9 cellular contexts compared by ENCODE assay signal in genomic region chr2:30240162-30240696, GRCh38. TPM values are rescaled to one million over a fixed set of nuclear protein-coding genes. Genes with fewer than 3 reads are reported as not detected.
DNase-seq lines count a peak whose midpoint lies in the region; ATAC-seq and TF ChIP-seq lines count a peak whose summit lies in the region.
"Had no signal": no experiment of that assay in that cellular context is flagged by ENCODE, and none has a peak within 500 bp of the region (broad histone marks: within the 10 kb centered on the region; RNA-seq: fewer than 3 reads in every experiment).

No MANE protein-coding gene starts in this region.

- no peak overlapping the region for H2BK120ac ChIP-seq in IMR-90 (ENCODE audit: low read depth, low read length)

- no peak overlapping the region; the same call in 1 of the 2 replicates for H3K18ac ChIP-seq in IMR-90 (ENCODE audit: low read depth, low read length)

- peaks cover 70% of the 10 kb centered on the region for H3K79me2 ChIP-seq in hepatocyte

- peak overlapping the region; percentile 16; the same call in 1 of the 2 replicates for H4K5ac ChIP-seq in IMR-90 (ENCODE audit: low read depth, low read length)

- no peak overlapping the region for H2BK15ac ChIP-seq in IMR-90 (ENCODE audit: low read depth, low read length)

- DNase-seq in IMR-90: no peak
- no peak for DNase-seq in activated naive CD8-positive, alpha-beta T cell treated with anti-CD3 and anti-CD28 coated beads for 36 hours
- DNase-seq in hepatocyte (ENCODE audit: low spot score): no peak
- DNase-seq in spleen: no peak
- no peak for DNase-seq in NOMO-1 treated with DMSO at 0.1 percent for 48 hours (lab: John Stamatoyannopoulos, UW; ENCODE audit: unreplicated experiment)
- no peak for DNase-seq in NCI-H2107 (lab: John Stamatoyannopoulos, UW)
- DNase-seq in DMS 273 (lab: John Stamatoyannopoulos, UW; ENCODE audit: unreplicated experiment): no peak
- DNase-seq: activated CD4-positive, alpha-beta T cell treated with anti-CD3 and anti-CD28 coated beads for 4 hours had no signal

- dilution Hi-C loops in IMR-90 (cut with HindIII; ENCODE audit: low sequenced_read_pairs, unreplicated experiment): no loop called here

- H3K9me3 ChIP-seq in IMR-90 (ENCODE audit: control insufficient read depth, insufficient read depth, low read length): no peaks in the 10 kb centered on the region
- no peaks in the 10 kb centered on the region for H3K9me3 ChIP-seq in hepatocyte (ENCODE audit: low read depth)
- no peaks in the 10 kb centered on the region for H3K9me3 ChIP-seq in spleen

- no peak overlapping the region for H3K56ac ChIP-seq in IMR-90 (ENCODE audit: extremely low read depth, insufficient read depth, low read length)

- peak overlapping the region; percentile 20 for H3K9ac ChIP-seq in IMR-90 (ENCODE audit: low read depth, low read length)

- POLR2A ChIA-PET in IMR-90 (lab: Charles Lee; ENCODE audit: unreplicated experiment): interaction anchor here (0.8 to 1.5 kb wide), 2 partner anchors 53 to 76 kb away, joined by 3 read pairs; no protein-coding TSS in a partner anchor

- H3K4me1 ChIP-seq in IMR-90 (ENCODE audit: control insufficient read depth, insufficient read depth, low read length) (peaks cover 48% of the 10 kb centered on the region), hepatocyte (ENCODE audit: insufficient read depth) (peaks cover 5% of the 10 kb centered on the region), spleen (peaks cover 70 to 100% (median 95%) of the 10 kb centered on the region in 6 donors)

- no peak overlapping the region for H3K23ac ChIP-seq in IMR-90 (ENCODE audit: low read depth, low read length)

- peak overlapping the region; percentile 52 for H3K4me3 Mint-ChIP-seq in activated naive CD8-positive, alpha-beta T cell treated with anti-CD3 and anti-CD28 coated beads for 36 hours

- TF ChIP-seq RAD21 in IMR-90 (IDR thresholded peaks at IDR 0.05; ENCODE audit: low read length): no peak

- no peaks in the 10 kb centered on the region for H3K27me3 Mint-ChIP-seq in activated naive CD8-positive, alpha-beta T cell treated with anti-CD3 and anti-CD28 coated beads for 36 hours

- H4K20me1 ChIP-seq in IMR-90 (ENCODE audit: insufficient read depth, low read length) (peaks cover 89% of the 10 kb centered on the region), hepatocyte (ENCODE audit: insufficient read depth, poor library complexity, severe bottlenecking) (peaks cover 14% of the 10 kb centered on the region)

- no TSS peak for BruUV-seq in IMR-90 (replicated peaks; lab: Mats Ljungman, UMichigan)

- peaks cover 72% of the 10 kb centered on the region for H3K36me3 Mint-ChIP-seq in activated naive CD8-positive, alpha-beta T cell treated with anti-CD3 and anti-CD28 coated beads for 36 hours

- H4K8ac ChIP-seq in IMR-90 (ENCODE audit: low read depth in 2 of 2, low read length in 2 of 2): peak overlapping the region in 1 of 2 experiments; percentile 36; a peak in 2 of 4 replicates

- peaks cover 6% of the 10 kb centered on the region for H3K9me3 Mint-ChIP-seq in activated naive CD8-positive, alpha-beta T cell treated with anti-CD3 and anti-CD28 coated beads for 36 hours

- H3K79me1 ChIP-seq in IMR-90 (ENCODE audit: low read depth in 1 of 2, low read length in 2 of 2): peaks cover 4 to 81% of the 10 kb centered on the region in 2 experiments; a peak in 2 of 4 replicates

- intact Hi-C loops in IMR-90 (cut with micrococcal nuclease): loop anchor here (2.0 to 5.0 kb wide), 2 partner anchors 53 to 237 kb away; no protein-coding TSS in a partner anchor
- intact Hi-C loops in spleen (cut with DNase I; ENCODE audit: low total_unique reads): loop anchor here (10.0 kb wide), 1 partner anchor 205 kb away; the partner anchor contains the start of gene LCLAT1

- in situ Hi-C loops in IMR-90 (cut with MboI; ENCODE audit: low sequenced_read_pairs): no loop called here

- H2BK5ac ChIP-seq in IMR-90 (ENCODE audit: low read depth, low read length, poor library complexity, severe bottlenecking): peak overlapping the region; percentile 82

- CTCF ChIA-PET in IMR-90 (lab: Yijun Ruan, JAX): interaction anchor here (0.9 to 1.8 kb wide), 4 partner anchors 10 to 32 kb away, joined by 3 to 9 read pairs (median 4); no protein-coding TSS in a partner anchor

- no peak for TF ChIP-seq CTCF in IMR-90 (conservative IDR thresholded peaks at IDR 0.05; ENCODE audit: low read depth, low read length)
- TF ChIP-seq CTCF in hepatocyte (IDR thresholded peaks at IDR 0.05; ENCODE audit: poor library complexity): no peak
- TF ChIP-seq CTCF in spleen (IDR thresholded peaks at IDR 0.05 in 8 of 11, conservative IDR thresholded peaks at IDR 0.05 in 3 of 11): no peak

- peak overlapping the region; percentile 63; the same call in 1 of the 2 replicates for H3K27ac ChIP-seq in IMR-90 (ENCODE audit: insufficient read depth, low read length)
- peak overlapping the region; percentile 58 for H3K27ac ChIP-seq in hepatocyte
- H3K27ac ChIP-seq in spleen: peak overlapping the region in 7 of 8 donors; percentile 41 to 98 (median 71)

- peak overlapping the region; percentile 51 for H3K4me2 ChIP-seq in IMR-90 (ENCODE audit: low read depth, low read length)
- H3K4me2 ChIP-seq in hepatocyte: peak overlapping the region; percentile 37

- H3K9me2 ChIP-seq in hepatocyte (replicated peaks; ENCODE audit: insufficient read depth): no peaks in the 10 kb centered on the region

- H2AFZ ChIP-seq in IMR-90 (replicated peaks; ENCODE audit: low read length, poor library complexity) (peak overlapping the region; percentile 35), hepatocyte (no peak overlapping the region)

- peak; percentile 3; the same call in 1 of the 2 replicates for ATAC-seq in IMR-90 (ENCODE audit: low read depth)
- ATAC-seq in HG03521 (IDR thresholded peaks at IDR 0.05; ENCODE audit: unreplicated experiment): no peak

- peak overlapping the region; percentile 1; the same call in 1 of the 2 replicates for H3K4me3 ChIP-seq in IMR-90 (ENCODE audit: insufficient read depth, low read depth, low read length)
- no peak overlapping the region for H3K4me3 ChIP-seq in hepatocyte
- H3K4me3 ChIP-seq in spleen: peak overlapping the region in 1 of 8 donors; percentile 24

- H2AK9ac ChIP-seq in IMR-90 (replicated peaks; ENCODE audit: low read depth, low read length, poor library complexity): peak overlapping the region; percentile 31

- H3K36me3 ChIP-seq in IMR-90 (ENCODE audit: control insufficient read depth, insufficient read depth, low read length) (peaks cover 80% of the 10 kb centered on the region), hepatocyte (replicated peaks; ENCODE audit: insufficient read depth, low read depth) (peaks cover 4% of the 10 kb centered on the region), spleen (peaks cover 0 to 96% (median 47%) of the 10 kb centered on the region in 6 donors)

- H4K91ac ChIP-seq in IMR-90 (ENCODE audit: insufficient read depth, low read depth, low read length): no peak overlapping the region

- peak overlapping the region; percentile 94 for H3K27ac Mint-ChIP-seq in activated naive CD8-positive, alpha-beta T cell treated with anti-CD3 and anti-CD28 coated beads for 36 hours

- H3K9me1 ChIP-seq in IMR-90 (ENCODE audit: insufficient read depth, low read length): peaks cover 49% of the 10 kb centered on the region

- no peaks in the 10 kb centered on the region for H3K27me3 ChIP-seq in IMR-90 (ENCODE audit: control insufficient read depth, insufficient read depth, low read length)
- no peaks in the 10 kb centered on the region for H3K27me3 ChIP-seq in hepatocyte
- no peaks in the 10 kb centered on the region for H3K27me3 ChIP-seq in spleen (replicated peaks in 1 of 7)

- TF ChIP-seq POLR2A in IMR-90 (IDR thresholded peaks at IDR 0.05; ENCODE audit: low read depth, low read length): no peak
- no peak for TF ChIP-seq POLR2A in spleen (IDR thresholded peaks at IDR 0.05)

- 90% methylated on average over 2 of the region's 8 CpGs; no CpG with 5 or more reads in 1 of the 2 experiments for WGBS in IMR-90 (ENCODE audit: extremely low coverage in 2 of 2, insufficient read length in 1 of 2), 2 experiments
- WGBS in hepatocyte (ENCODE audit: low lambda C conversion rate, missing lambda C conversion rate): 63% methylated on average over 8 of the region's 8 CpGs
- WGBS in spleen, 5 donors: 51 to 71% (median 64%) methylated on average over 8 of the region's 8 CpGs

- H3K4me1 Mint-ChIP-seq in activated naive CD8-positive, alpha-beta T cell treated with anti-CD3 and anti-CD28 coated beads for 36 hours: peaks cover 86% of the 10 kb centered on the region

- 0 out of 2 replicates have a peak overlapping the region, but pooled peaks have one; percentile 7 for H3K14ac ChIP-seq in IMR-90 (replicated peaks; ENCODE audit: low read depth, low read length)

- peak overlapping the region; percentile 42; the same call in 1 of the 2 replicates for H3K4ac ChIP-seq in IMR-90 (ENCODE audit: low read depth, low read length)

- 0 out of 2 replicates have a peak overlapping the region, but pooled peaks have one; percentile 14 for H2BK20ac ChIP-seq in IMR-90 (ENCODE audit: low read depth, low read length)

- no peak overlapping the region for H2AK5ac ChIP-seq in IMR-90 (ENCODE audit: low read depth, low read length)

TF ChIP-seq in IMR-90, 13 proteins besides CTCF, POLR2A, EP300 and RAD21:
- peak; percentile 36 for TF ChIP-seq MAFK (IDR thresholded peaks at IDR 0.05; ENCODE audit: low read depth, low read length)
- TF ChIP-seq NFE2L2 (IDR thresholded peaks at IDR 0.05; ENCODE audit: low read depth, low read length): no peak

RNA-seq across cellular contexts. Expression of gene LBH, which starts 8.9 kb away (rescaled TPM):
- 155 and 158 TPM in 2 replicates for total RNA-seq in IMR-90 (2012; rRNA removed)
- 163 and 202 TPM in 2 replicates for polyA plus RNA-seq in IMR-90 (2012; rRNA removed)
- polyA plus RNA-seq in IMR-90 (2012; cell fraction: cytosol; rRNA removed): 108 and 247 TPM in 2 replicates
- 92.9 and 150 TPM in 2 replicates for polyA plus RNA-seq in IMR-90 (2012; cell fraction: nucleus; rRNA removed; ENCODE audit: low replicate concordance)
- 10 to 100 TPM; 85.0 to 89.2 TPM for total RNA-seq in activated naive CD8-positive, alpha-beta T cell treated with anti-CD3 and anti-CD28 coated beads for 36 hours
- 75.9 and 98.3 TPM in 2 replicates for total RNA-seq in hepatocyte
- polyA plus RNA-seq in hepatocyte: 54.1 and 54.2 TPM in 2 replicates
- total RNA-seq in spleen: 100 to 1,000 TPM in 6 of 7 donors, 10 to 100 TPM in 1; 86.2 to 178 (median 123) TPM
- 10 to 100 TPM; 48.7 to 94.2 (median 73.9) TPM for polyA plus RNA-seq in spleen
